ENCODE assay signal across 10 cellular contexts in genomic region chr9:106286249-106286648, GRCh38.
DNase-seq lines count a peak whose midpoint lies in the region; ATAC-seq and TF ChIP-seq lines count a peak whose summit lies in the region.
"Had no signal": no experiment of that assay in that cellular context is flagged by ENCODE, and none has a peak within 500 bp of the region (broad histone marks: within the 10 kb centered on the region; RNA-seq: fewer than 3 reads in every experiment).

No MANE protein-coding gene starts in this region.

- H3K27me3 ChIP-seq in H7 (ENCODE audit: control insufficient read depth, insufficient read depth, low read length) (no peaks in the 10 kb centered on the region), iPS DF 6.9 (ENCODE audit: control insufficient read depth, insufficient read depth, low read length) (no peaks in the 10 kb centered on the region)

- no peaks in the 10 kb centered on the region for H3K9me3 Mint-ChIP-seq in activated T-helper 1 cell treated with anti-CD3 and anti-CD28 coated beads, Interleukin-12 subunit alpha, Interleukin-12 subunit beta, Interleukin-2, Interleukin-4 antibody, amounts not matched to agents 30 ng/mL and 10 ng/mL and 1 ng/mL, durations not matched to agents 14 hours and 24 hours and 36 hours

- H3K4me3 ChIP-seq in H7 (ENCODE audit: insufficient read depth, low read depth, low read length) (no peak overlapping the region), iPS DF 6.9 (ENCODE audit: low read length) (no peak overlapping the region)

- no peak overlapping the region for H3K27ac Mint-ChIP-seq in activated T-helper 1 cell treated with anti-CD3 and anti-CD28 coated beads, Interleukin-12 subunit alpha, Interleukin-12 subunit beta, Interleukin-2, Interleukin-4 antibody, amounts not matched to agents 30 ng/mL and 10 ng/mL and 1 ng/mL, durations not matched to agents 14 hours and 24 hours and 36 hours

- H3K36me3 Mint-ChIP-seq in activated T-helper 1 cell treated with anti-CD3 and anti-CD28 coated beads, Interleukin-12 subunit alpha, Interleukin-12 subunit beta, Interleukin-2, Interleukin-4 antibody, amounts not matched to agents 30 ng/mL and 10 ng/mL and 1 ng/mL, durations not matched to agents 14 hours and 24 hours and 36 hours (ENCODE audit: low read depth) = no peaks in the 10 kb centered on the region

- H3K36me3 ChIP-seq in H7 (replicated peaks; ENCODE audit: control insufficient read depth, insufficient read depth, low read length) (no peaks in the 10 kb centered on the region), iPS DF 6.9 (ENCODE audit: control insufficient read depth, insufficient read depth, low read length) (no peaks in the 10 kb centered on the region)

- no peak overlapping the region for H3K27ac ChIP-seq in iPS DF 6.9 (ENCODE audit: low read length)

- no peaks in the 10 kb centered on the region for H3K27me3 Mint-ChIP-seq in activated T-helper 1 cell treated with anti-CD3 and anti-CD28 coated beads, Interleukin-12 subunit alpha, Interleukin-12 subunit beta, Interleukin-2, Interleukin-4 antibody, amounts not matched to agents 30 ng/mL and 10 ng/mL and 1 ng/mL, durations not matched to agents 14 hours and 24 hours and 36 hours (ENCODE audit: insufficient read depth)

- no peaks in the 10 kb centered on the region for H3K4me1 Mint-ChIP-seq in activated T-helper 1 cell treated with anti-CD3 and anti-CD28 coated beads, Interleukin-12 subunit alpha, Interleukin-12 subunit beta, Interleukin-2, Interleukin-4 antibody, amounts not matched to agents 30 ng/mL and 10 ng/mL and 1 ng/mL, durations not matched to agents 14 hours and 24 hours and 36 hours (ENCODE audit: low read depth)

- no peak for TF ChIP-seq CTCF in omental fat pad (IDR thresholded peaks at IDR 0.05)

- intact Hi-C loops in activated T-helper 1 cell treated with anti-CD3 and anti-CD28 coated beads, Interleukin-12 subunit alpha, Interleukin-12 subunit beta, Interleukin-2, Interleukin-4 antibody, amounts not matched to agents 30 ng/mL and 10 ng/mL and 1 ng/mL, durations not matched to agents 14 hours and 24 hours and 36 hours (cut with micrococcal nuclease) = no loop called here

- H3K9me3 ChIP-seq in iPS DF 6.9 (ENCODE audit: control insufficient read depth, insufficient read depth, low read length) = no peaks in the 10 kb centered on the region

- no peaks in the 10 kb centered on the region for H3K4me1 ChIP-seq in iPS DF 6.9 (ENCODE audit: control insufficient read depth, insufficient read depth, low read length)

- ATAC-seq in HG03097 (IDR thresholded peaks at IDR 0.05; ENCODE audit: low FRiP score, unreplicated experiment) (no peak), omental fat pad (ENCODE audit: low FRiP score) (no peak)

- DNase-seq in AG08395 (ENCODE audit: low spot score) (peak; percentile 31), H7 (peak; percentile 49), RKO (ENCODE audit: low spot score) (peak; percentile 15), iPS DF 6.9 (ENCODE audit: low read depth, low spot score) (peak; percentile 16), omental fat pad (ENCODE audit: low spot score) (no peak)
- DNase-seq in activated CD4-positive, CD25-positive, alpha-beta regulatory T cell treated with anti-CD3 and anti-CD28 coated beads, Interleukin-2, amount 50 U/mL, for 72 hours = no peak
- DNase-seq in activated T-helper 1 cell treated with anti-CD3 and anti-CD28 coated beads, Interleukin-12 subunit alpha, Interleukin-12 subunit beta, Interleukin-2, Interleukin-4 antibody, amounts not matched to agents 30 ng/mL and 10 ng/mL and 1 ng/mL, durations not matched to agents 14 hours and 24 hours and 36 hours (ENCODE audit: low spot score) = no peak
- DNase-seq: activated gamma-delta T cell treated with Interleukin-2 at 50 U/mL for 16 hours; stimulated activated CD4-positive, alpha-beta T cell treated with anti-CD3 and anti-CD28 coated beads, Interleukin-4, amount 100 ng/mL, for 24 hours had no signal

- H3K4me3 Mint-ChIP-seq in activated T-helper 1 cell treated with anti-CD3 and anti-CD28 coated beads, Interleukin-12 subunit alpha, Interleukin-12 subunit beta, Interleukin-2, Interleukin-4 antibody, amounts not matched to agents 30 ng/mL and 10 ng/mL and 1 ng/mL, durations not matched to agents 14 hours and 24 hours and 36 hours = no peak overlapping the region

Comparison
In these comparisons a context has a peak if more than half of its experiments do, and no peak if none do; other contexts are left out.
1. DNase-seq: peak in AG08395 (single experiment), H7 (single experiment), RKO (single experiment) and iPS DF 6.9 (single experiment); none in omental fat pad (single experiment), activated CD4-positive, CD25-positive, alpha-beta regulatory T cell treated with anti-CD3 and anti-CD28 coated beads, Interleukin-2, amount 50 U/mL, for 72 hours (single experiment) and activated T-helper 1 cell treated with anti-CD3 and anti-CD28 coated beads, Interleukin-12 subunit alpha, Interleukin-12 subunit beta, Interleukin-2, Interleukin-4 antibody, amounts not matched to agents 30 ng/mL and 10 ng/mL and 1 ng/mL, durations not matched to agents 14 hours and 24 hours and 36 hours (single experiment).